8 cellular contexts compared by ENCODE assay signal in the genomic region with DNA sequence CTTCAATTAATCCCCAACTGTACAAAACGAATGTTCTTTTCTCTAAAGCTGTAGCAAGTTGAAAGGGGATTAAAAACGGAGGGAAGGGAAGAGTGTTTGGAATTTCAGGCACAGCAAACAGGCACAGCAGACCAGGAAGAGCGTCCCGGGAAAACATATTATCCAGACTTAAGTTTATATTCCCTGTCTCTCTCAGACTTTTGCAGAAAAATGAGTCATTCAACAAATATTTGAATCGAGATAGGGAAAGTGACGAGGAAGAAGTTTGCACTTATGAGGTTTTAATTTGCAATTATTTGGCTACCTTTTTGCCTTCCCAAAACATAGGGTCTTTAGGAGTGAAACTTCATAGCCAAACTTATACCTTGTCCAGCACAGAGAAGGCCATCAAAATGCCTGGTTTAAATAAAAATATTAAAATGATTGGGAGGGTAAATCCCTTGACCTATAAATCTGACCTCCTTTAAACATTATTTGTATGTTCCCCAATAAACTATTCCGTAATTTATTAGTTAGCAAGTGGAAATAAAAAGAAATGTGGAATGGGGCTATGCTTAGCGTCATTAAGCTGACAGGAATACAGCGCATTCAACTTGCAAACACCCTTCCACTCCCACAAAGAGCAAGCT. TPM values are rescaled to one million over a fixed set of nuclear protein-coding genes. Genes with fewer than 3 reads are reported as not detected.
DNase-seq lines count a peak whose midpoint lies in the region; ATAC-seq and TF ChIP-seq lines count a peak whose summit lies in the region.

No MANE protein-coding gene starts in this region.

- H3K79me2 ChIP-seq in ACC112 (ENCODE audit: control insufficient read depth, insufficient read depth, low read length, unreplicated experiment), result no peaks in the 10 kb centered on the region

- peak overlapping the region; percentile 95 for H3K4me3 Mint-ChIP-seq in type B pancreatic cell

- TF ChIP-seq CTCF in astrocyte of the spinal cord (IDR thresholded peaks at IDR 0.05; ENCODE audit: low read depth, low read length) (no peak), left lung (IDR thresholded peaks at IDR 0.05) (no peak), type B pancreatic cell (conservative IDR thresholded peaks at IDR 0.05) (no peak)

- intact Hi-C loops in left lung (cut with DNase I), result no loop called here

- no peaks in the 10 kb centered on the region for H3K36me3 Mint-ChIP-seq in type B pancreatic cell

- H3K4me1 Mint-ChIP-seq in type B pancreatic cell (ENCODE audit: unreplicated experiment), result peaks cover 11% of the 10 kb centered on the region

- H3K4me1 ChIP-seq in ACC112 (ENCODE audit: control insufficient read depth, insufficient read depth, low read length, unreplicated experiment) (peaks cover 9% of the 10 kb centered on the region), left lung (peaks cover 4 to 11% of the 10 kb centered on the region in 2 donors)

- DNase-seq in HT1080 (ENCODE audit: low read depth), result peak; percentile 71
- DNase-seq in astrocyte of the spinal cord (ENCODE audit: low read depth, low spot score), result peak; percentile 73
- DNase-seq in left lung, result no peak
- no peak for DNase-seq in type B pancreatic cell (ENCODE audit: extremely low spot score, unreplicated experiment)
- DNase-seq in GM19240 (ENCODE audit: insufficient read length, low spot score), result no peak
- no peak for DNase-seq in cortex of kidney (lab: John Stamatoyannopoulos, UW)

- peak overlapping the region; percentile 78 for H3K27ac ChIP-seq in ACC112 (ENCODE audit: low read depth, low read length)
- peak overlapping the region; percentile 80 to 82 for H3K27ac ChIP-seq in left lung

- ATAC-seq in GM19455 (IDR thresholded peaks at IDR 0.05; ENCODE audit: unreplicated experiment), result peak; percentile 75
- ATAC-seq in left lung, result peak; percentile 97

- peak overlapping the region; percentile 72 for H3K4me3 ChIP-seq in ACC112 (ENCODE audit: low read depth, low read length)
- H3K4me3 ChIP-seq in astrocyte of the spinal cord (ENCODE audit: low read depth, low read length), result peak overlapping the region; percentile 25
- peak overlapping the region in 1 of 2 donors; percentile 40 for H3K4me3 ChIP-seq in left lung

- no peaks in the 10 kb centered on the region for H3K27me3 ChIP-seq in ACC112 (ENCODE audit: insufficient read depth, low read length)
- no peaks in the 10 kb centered on the region for H3K27me3 ChIP-seq in left lung

- H3K36me3 ChIP-seq in ACC112 (ENCODE audit: insufficient read depth, low read length) (0 out of 2 replicates have a peak, but pooled peaks cover 3% of the 10 kb centered on the region), left lung (no peaks in the 10 kb centered on the region)

- H3K27ac Mint-ChIP-seq in type B pancreatic cell, result peak overlapping the region; percentile 99

- H3K9me3 Mint-ChIP-seq in type B pancreatic cell, result no peaks in the 10 kb centered on the region

- peaks cover 6% of the 10 kb centered on the region for H3K27me3 Mint-ChIP-seq in type B pancreatic cell

- in situ Hi-C loops in astrocyte of the spinal cord (cut with HindIII; ENCODE audit: low sequenced_read_pairs), result no loop called here

- H3K9me3 ChIP-seq in left lung, result no peaks in the 10 kb centered on the region

- peak overlapping the region; percentile 76 for H2AFZ ChIP-seq in ACC112 (ENCODE audit: low read length, unreplicated experiment)

RNA-seq across cellular contexts. Expression of a gene that starts 16.0 kb away (rescaled TPM):
- 3.4 and 3.8 TPM in 2 replicates for total RNA-seq in HT1080 (2014; rRNA removed; shearing (Covaris generic))
- polyA plus RNA-seq in HT1080 (2015; cell fraction: cytosol; rRNA removed), result 4.6 and 6.9 TPM in 2 replicates
- 9.1 and 9.7 TPM in 2 replicates for polyA plus RNA-seq in HT1080 (2015; cell fraction: nucleus; rRNA removed)
- total RNA-seq in left lung (10 to 100 TPM; 11.8 to 12.7 TPM), type B pancreatic cell (ENCODE audit: low replicate concordance) (2.2 and 2.6 TPM in 2 replicates)

Comparison
In these comparisons a context has a peak if more than half of its experiments do, and no peak if none do; other contexts are left out.
1. DNase-seq: peak in HT1080 (single experiment) and astrocyte of the spinal cord (single experiment); none in left lung (0 of 2), type B pancreatic cell (single experiment), GM19240 (single experiment) and cortex of kidney (single experiment).